27 cellular contexts compared by ENCODE assay signal in genomic region chr2:223522796-223523195, GRCh38.
"Had no signal": no experiment of that assay in that cellular context is flagged by ENCODE, and none has a peak within 500 bp of the region (broad histone marks: within the 10 kb centered on the region; RNA-seq: fewer than 3 reads in every experiment).

No MANE protein-coding gene starts in this region.

- DNase-seq: caudate nucleus; cerebellar nuclear complex; effector CD8-positive, alpha-beta T cell; glutamatergic neuron; heart right ventricle; hippocampal formation; islet precursor cell; kidney glomerular epithelial cell; left colon; left ventricle myocardium superior; lower lobe of right lung; naive thymus-derived CD4-positive, alpha-beta T cell; nucleus accumbens; ovary; posterior cingulate gyrus; psoas muscle; right cardiac atrium; small intestine; stimulated activated CD4-positive, alpha-beta T cell treated with anti-CD3 and anti-CD28 coated beads, Interleukin-1b, Interleukin-23, amount 100 ng/mL, for 48 hours; stimulated activated CD4-positive, alpha-beta T cell treated with anti-CD3 and anti-CD28 coated beads, Interleukin-4, amount 100 ng/mL, for 1 hour; stimulated activated CD8-positive, alpha-beta memory T cell treated with anti-CD3 and anti-CD28 coated beads, Interleukin-4, amount 100 ng/mL, for 48 hours; stimulated activated naive CD4-positive, alpha-beta T cell; stimulated activated naive CD8-positive, alpha-beta T cell treated with anti-CD3 and anti-CD28 coated beads, Interleukin-15, amount 100 ng/mL, for 72 hours had no signal

- H3K4me3 ChIP-seq: esophagus muscularis mucosa, heart right ventricle, lower lobe of right lung, ovary, psoas muscle, suprapubic skin had no signal

- H3K27ac ChIP-seq: esophagus muscularis mucosa, heart right ventricle, lower lobe of right lung, ovary, psoas muscle, suprapubic skin had no signal

- H3K27me3 Mint-ChIP-seq: stimulated activated naive CD8-positive, alpha-beta T cell treated with anti-CD3 and anti-CD28 coated beads, Interleukin-15, amount 100 ng/mL, for 72 hours; type B pancreatic cell had no signal

- H3K9me3 ChIP-seq: esophagus muscularis mucosa, heart right ventricle, lower lobe of right lung, ovary, psoas muscle, suprapubic skin had no signal

- H3K4me1 Mint-ChIP-seq: naive thymus-derived CD4-positive, alpha-beta T cell; stimulated activated naive CD8-positive, alpha-beta T cell treated with anti-CD3 and anti-CD28 coated beads, Interleukin-15, amount 100 ng/mL, for 72 hours had no signal

- H3K4me3 Mint-ChIP-seq: naive thymus-derived CD4-positive, alpha-beta T cell; nephron; stimulated activated naive CD8-positive, alpha-beta T cell treated with anti-CD3 and anti-CD28 coated beads, Interleukin-15, amount 100 ng/mL, for 72 hours; type B pancreatic cell had no signal

- H3K27ac Mint-ChIP-seq: naive thymus-derived CD4-positive, alpha-beta T cell; stimulated activated naive CD8-positive, alpha-beta T cell treated with anti-CD3 and anti-CD28 coated beads, Interleukin-15, amount 100 ng/mL, for 72 hours; type B pancreatic cell had no signal

- H3K36me3 Mint-ChIP-seq: naive thymus-derived CD4-positive, alpha-beta T cell; type B pancreatic cell had no signal

- H3K4me1 ChIP-seq: esophagus muscularis mucosa, lower lobe of right lung, psoas muscle, suprapubic skin had no signal

- H3K27me3 ChIP-seq: esophagus muscularis mucosa, heart right ventricle, ovary, suprapubic skin had no signal

- ATAC-seq: heart right ventricle; left colon; left ventricle myocardium superior; lower lobe of right lung; naive thymus-derived CD4-positive, alpha-beta T cell; psoas muscle; right cardiac atrium; stimulated activated naive CD8-positive, alpha-beta T cell treated with anti-CD3 and anti-CD28 coated beads, Interleukin-15, amount 100 ng/mL, for 72 hours had no signal

- H3K36me3 ChIP-seq: esophagus muscularis mucosa, heart right ventricle, lower lobe of right lung, ovary, suprapubic skin had no signal

- H3K9me3 Mint-ChIP-seq: nephron; stimulated activated naive CD8-positive, alpha-beta T cell treated with anti-CD3 and anti-CD28 coated beads, Interleukin-15, amount 100 ng/mL, for 72 hours had no signal
